ENCODE assay signal across 8 cellular contexts in the genomic region with DNA sequence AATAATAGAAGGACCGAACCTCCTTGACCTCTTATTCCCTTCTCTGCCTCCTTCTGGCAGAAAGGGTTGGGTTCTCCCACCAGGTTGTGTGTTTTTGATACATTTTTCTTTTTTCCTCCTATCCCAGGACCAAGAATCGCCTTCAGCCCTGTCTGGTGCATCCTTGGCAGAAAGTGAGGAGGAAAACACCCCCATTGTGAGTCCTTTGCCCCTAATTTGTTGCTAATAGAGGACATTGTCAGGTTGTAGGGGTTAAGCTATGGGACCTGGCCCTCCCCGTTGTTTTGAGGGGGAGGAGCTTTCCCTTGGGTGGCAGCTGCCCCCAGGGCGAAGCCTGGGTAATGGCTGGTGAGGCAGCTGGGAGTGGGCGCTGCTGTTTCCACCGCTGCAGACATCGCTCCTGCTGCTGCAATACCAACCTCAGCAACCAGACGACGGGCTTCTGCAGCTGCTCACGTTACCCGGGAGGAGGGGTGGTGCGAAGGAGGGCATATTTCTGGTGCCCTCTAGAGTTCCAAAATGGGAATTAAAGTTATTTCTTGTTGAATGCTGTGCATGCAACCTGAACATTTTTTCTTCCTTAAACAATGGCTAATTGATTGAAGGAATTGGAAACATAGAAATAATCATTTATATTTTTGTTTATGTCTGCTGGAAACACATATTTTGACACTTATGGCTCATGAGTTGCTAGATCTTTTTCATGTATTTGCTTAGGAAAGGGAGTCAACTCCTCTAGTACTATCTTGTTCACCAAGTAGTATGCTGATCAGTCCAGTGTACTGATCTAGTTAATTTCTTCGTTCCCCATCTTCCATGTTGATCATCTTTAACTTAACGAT. TPM values are rescaled to one million over a fixed set of nuclear protein-coding genes. Genes with fewer than 3 reads are reported as not detected.
DNase-seq lines count a peak whose midpoint lies in the region; ATAC-seq, FAIRE-seq and TF ChIP-seq lines count a peak whose summit lies in the region.

No MANE protein-coding gene starts in this region.

- H3K4me3 ChIP-seq in left ventricle myocardium inferior (peak overlapping the region; percentile 80), prostate gland (peak overlapping the region; percentile 79 to 90), urinary bladder (ENCODE audit: low read depth, low read length) (peak overlapping the region; percentile 93)

- H3K9me3 ChIP-seq in left ventricle myocardium inferior (replicated peaks) (no peaks in the 10 kb centered on the region), prostate gland (no peaks in the 10 kb centered on the region)

- WGBS in prostate gland = 6% methylated on average over 14 of the region's 14 CpGs
- 8% methylated on average over 14 of the region's 14 CpGs for WGBS in urinary bladder

- ATAC-seq in HG02798 (IDR thresholded peaks at IDR 0.05; ENCODE audit: poor library complexity, unreplicated experiment) = peak; percentile 37

- TF ChIP-seq CTCF in left ventricle myocardium inferior (IDR thresholded peaks at IDR 0.05; ENCODE audit: borderline replicate concordance) (peak; percentile 95), prostate gland (IDR thresholded peaks at IDR 0.05) (peak; percentile 72 to 97 (median 91))

- intact Hi-C loops in left ventricle myocardium inferior (cut with micrococcal nuclease) = loop anchor here (10.0 kb wide), 1 partner anchor 95 kb away; a partner anchor contains a TSS
- intact Hi-C loops in prostate gland (cut with DNase I) = loop anchor here (5.0 to 10.0 kb wide), 4 partner anchors 98 to 328 kb away; a partner anchor contains a TSS

- H3K36me3 ChIP-seq in left ventricle myocardium inferior (peaks cover 4% of the 10 kb centered on the region), prostate gland (no peaks in the 10 kb centered on the region), urinary bladder (ENCODE audit: insufficient read depth) (no peaks in the 10 kb centered on the region)

- peak overlapping the region; percentile 98 for H3K27ac ChIP-seq in left ventricle myocardium inferior (replicated peaks)
- H3K27ac ChIP-seq in prostate gland = peak overlapping the region; percentile 97 to 100
- H3K27ac ChIP-seq in urinary bladder (ENCODE audit: low read depth) = peak overlapping the region; percentile 70

- FAIRE-seq in GM12891 (lab: Jason Lieb, UNC) = peak; percentile 86

- DNase-seq in GM12891 (ENCODE audit: insufficient read length, low spot score) = peak; percentile 33
- peak; percentile 82 for DNase-seq in NCI-H1436 (lab: John Stamatoyannopoulos, UW)
- peak; percentile 82 for DNase-seq in T follicular helper cell (ENCODE audit: low read depth)
- peak; percentile 91 for DNase-seq in amniotic epithelial cell (ENCODE audit: low read depth)
- peak; percentile 76 for DNase-seq in left ventricle myocardium inferior
- peak; percentile 87 for DNase-seq in prostate gland (ENCODE audit: low spot score)

- H3K27me3 ChIP-seq in left ventricle myocardium inferior (ENCODE audit: low read depth) (no peaks in the 10 kb centered on the region), prostate gland (replicated peaks; ENCODE audit: insufficient read depth) (no peaks in the 10 kb centered on the region)

- no peak for TF ChIP-seq POLR2A in GM12891 (IDR thresholded peaks at IDR 0.05; ENCODE audit: low read depth, low read length)
- TF ChIP-seq POLR2A in prostate gland (IDR thresholded peaks at IDR 0.05) = peak; percentile 72

- H3K4me1 ChIP-seq in left ventricle myocardium inferior (peaks cover 70% of the 10 kb centered on the region), prostate gland (replicated peaks) (peaks cover 5% of the 10 kb centered on the region), urinary bladder (ENCODE audit: insufficient read depth) (no peaks in the 10 kb centered on the region)

TF ChIP-seq in GM12891, 5 proteins besides CTCF, POLR2A, EP300 and RAD21:
- 0 out of 2 replicates have a peak, but pooled peaks have one; percentile 57 for TF ChIP-seq POU2F2 (IDR thresholded peaks at IDR 0.05; ENCODE audit: low read depth, low read length)
- TF ChIP-seq PAX5 (IDR thresholded peaks at IDR 0.05; ENCODE audit: insufficient read depth, low read length, severe bottlenecking) = no peak
- no peak for TF ChIP-seq POLR2AphosphoS5 (IDR thresholded peaks at IDR 0.05; ENCODE audit: low read depth, low read length)
- TF ChIP-seq SPI1 (IDR thresholded peaks at IDR 0.05; ENCODE audit: low read depth, low read length) = no peak
- TF ChIP-seq TAF1 (IDR thresholded peaks at IDR 0.05; ENCODE audit: low read depth, low read length) = peak; percentile 40; the same call in 1 of the 2 replicates

RNA-seq across cellular contexts. Expression of a gene that starts 1.5 kb away (rescaled TPM):
- 17.0 TPM for polyA plus RNA-seq in GM12891 (2012; ENCODE audit: low read depth, missing spikeins)
- total RNA-seq in left ventricle myocardium inferior = 48.2 TPM
- total RNA-seq in prostate gland = 10 to 100 TPM; 70.7 to 95.6 TPM
- total RNA-seq in urinary bladder = 199 TPM
- polyA plus RNA-seq in urinary bladder = 20.0 TPM

Comparison
In these comparisons a context has a peak if more than half of its experiments do, and no peak if none do; other contexts are left out.
1. Peak in every context shown above with its lines: DNase-seq, ATAC-seq, H3K4me3 ChIP-seq and H3K27ac ChIP-seq.
2. DNase-seq: peak in every context shown above with its lines; median percentile 91 in amniotic epithelial cell; 87 in prostate gland; 82 in NCI-H1436; 82 in T follicular helper cell; 76 in left ventricle myocardium inferior; 33 in GM12891.